ENCODE assay signal across 14 cellular contexts in the genomic region with DNA sequence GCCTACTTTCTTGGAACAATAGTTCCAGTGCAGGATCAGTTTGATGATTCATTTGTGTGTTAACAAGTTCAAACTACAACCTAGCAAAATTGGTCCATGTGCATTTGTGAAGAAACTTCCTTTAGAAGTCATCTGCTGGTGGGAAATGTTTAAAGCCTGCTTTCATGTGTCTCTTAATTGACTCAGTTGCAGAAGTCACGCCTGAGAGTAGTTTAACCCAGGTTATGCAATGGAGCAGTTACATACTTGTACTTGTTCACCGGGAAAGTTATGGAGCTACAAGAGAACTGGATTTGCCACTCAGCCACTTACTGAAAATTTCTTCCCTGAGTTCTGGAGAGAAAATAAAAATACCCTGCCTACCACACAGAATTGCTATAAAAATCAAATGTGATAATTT.
"Had no signal": no experiment of that assay in that cellular context is flagged by ENCODE, and none has a peak within 500 bp of the region (broad histone marks: within the 10 kb centered on the region; RNA-seq: fewer than 3 reads in every experiment).

No MANE protein-coding gene starts in this region.

- ATAC-seq: gastrocnemius medialis had no signal

- H3K27ac Mint-ChIP-seq: immature natural killer cell, naive B cell, nephron progenitor cell had no signal

- H3K9me3 Mint-ChIP-seq: naive B cell, nephron progenitor cell had no signal

- H3K4me3 Mint-ChIP-seq: immature natural killer cell, naive B cell, nephron progenitor cell had no signal

- DNase-seq: cortex of kidney; dorsolateral prefrontal cortex; effector CD8-positive, alpha-beta T cell; gastrocnemius medialis; immature natural killer cell; left ventricle myocardium inferior; mesenchymal stem cell; midbrain; naive B cell; nephron progenitor cell; posterior cingulate gyrus; stimulated activated CD4-positive, alpha-beta T cell treated with anti-CD3 and anti-CD28 coated beads, Interleukin-2, amount 100 ng/mL, for 48 hours; stimulated activated naive CD4-positive, alpha-beta T cell treated with Interleukin-2 at 50 U/mL for 16 hours; trophoblast cell had no signal

- H3K4me1 Mint-ChIP-seq: immature natural killer cell, naive B cell had no signal

- H3K36me3 Mint-ChIP-seq: immature natural killer cell, naive B cell had no signal

- H3K27me3 Mint-ChIP-seq: naive B cell had no signal
